ENCODE assay signal across 1 cellular context in genomic region chr6:82246370-82246769, GRCh38.
TF ChIP-seq lines count a peak whose summit lies in the region.

No MANE protein-coding gene starts in this region.

TF ChIP-seq in endothelial cell of umbilical vein, 7 proteins besides CTCF, POLR2A, EP300 and RAD21 (continued from another document):
- TF ChIP-seq JUN (IDR thresholded peaks at IDR 0.05; ENCODE audit: borderline replicate concordance, insufficient read depth, insufficient read length, low read depth) (no peak), EZH2 (IDR thresholded peaks at IDR 0.05; ENCODE audit: borderline replicate concordance, low read depth, low read length, severe bottlenecking) (no peak)
